Comparison of ENCODE assay signal across 19 cellular contexts in the genomic region with DNA sequence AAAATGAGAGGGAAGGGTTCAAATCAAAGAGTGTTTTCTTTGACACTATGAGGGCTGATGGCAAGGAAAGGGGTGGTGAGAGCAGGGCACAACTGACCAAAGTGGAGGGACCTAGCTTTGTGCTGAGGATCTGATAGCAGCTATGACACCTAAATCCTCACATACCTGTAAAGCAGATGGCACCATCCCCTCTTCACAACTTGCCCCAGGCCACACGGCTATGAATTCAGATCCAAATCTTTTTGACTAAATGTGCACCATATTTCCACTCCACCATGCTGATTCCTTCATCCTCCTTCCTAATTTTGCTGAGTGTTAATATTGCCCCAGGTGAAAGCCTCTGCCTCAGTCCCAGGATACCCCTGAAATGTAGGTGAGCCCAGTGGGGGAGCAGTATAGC.
DNase-seq lines count a peak whose midpoint lies in the region; ATAC-seq and TF ChIP-seq lines count a peak whose summit lies in the region.
"Had no signal": no experiment of that assay in that cellular context is flagged by ENCODE, and none has a peak within 500 bp of the region (broad histone marks: within the 10 kb centered on the region; RNA-seq: fewer than 3 reads in every experiment).

No MANE protein-coding gene starts in this region.

- H3K56ac ChIP-seq in IMR-90 (ENCODE audit: extremely low read depth, insufficient read depth, low read length): no peak overlapping the region

- no peaks in the 10 kb centered on the region; the same call in 1 of the 2 replicates for H3K27me3 ChIP-seq in IMR-90 (ENCODE audit: control insufficient read depth, insufficient read depth, low read length)
- no peaks in the 10 kb centered on the region for H3K27me3 ChIP-seq in trophoblast cell (ENCODE audit: insufficient read depth, low read length)
- H3K27me3 ChIP-seq in mammary epithelial cell (ENCODE audit: insufficient read depth, low read length): no peaks in the 10 kb centered on the region
- H3K27me3 ChIP-seq: BLaER1 treated with 17β-estradiol and CSF1 and Interleukin-3, amounts not matched to agents 10 nM and 100 nM had no signal

- no peak overlapping the region for H4K8ac ChIP-seq in IMR-90 (ENCODE audit: low read depth in 2 of 2, low read length in 2 of 2)
- no peak overlapping the region for H4K8ac ChIP-seq in trophoblast cell (ENCODE audit: low read depth, low read length)

- 88% methylated on average over 1 of the region's 1 CpG; no CpG with 5 or more reads in 1 of the 2 experiments for WGBS in IMR-90 (ENCODE audit: extremely low coverage in 2 of 2, insufficient read length in 1 of 2), 2 experiments
- no CpG with 5 or more reads among the region's 1 CpG for WGBS in trophoblast cell (ENCODE audit: extremely low coverage, insufficient coverage, insufficient read length)
- WGBS in mammary epithelial cell (ENCODE audit: low coverage, missing lambda C conversion rate): no CpG with 5 or more reads among the region's 1 CpG

- no peak overlapping the region for H4K91ac ChIP-seq in IMR-90 (ENCODE audit: insufficient read depth, low read depth, low read length)
- H4K91ac ChIP-seq in trophoblast cell (ENCODE audit: low read depth, low read length): no peak overlapping the region

- no peaks in the 10 kb centered on the region for H3K36me3 Mint-ChIP-seq in neural crest cell (ENCODE audit: low read depth)
- H3K36me3 Mint-ChIP-seq: CD8-positive, alpha-beta T cell had no signal

- 0 out of 2 replicates have a peak, but pooled peaks cover 2% of the 10 kb centered on the region for H3K9me1 ChIP-seq in IMR-90 (ENCODE audit: insufficient read depth, low read length)

- CTCF ChIA-PET in IMR-90 (lab: Yijun Ruan, JAX) (no interaction called here), mammary epithelial cell (lab: Charles Lee; ENCODE audit: low non-redundant PET) (no interaction called here)

- TF ChIP-seq POLR2A in IMR-90 (IDR thresholded peaks at IDR 0.05; ENCODE audit: low read depth, low read length): no peak

- H3K79me1 ChIP-seq in IMR-90 (ENCODE audit: low read depth in 1 of 2, low read length in 2 of 2): no peaks in the 10 kb centered on the region
- peaks cover 5% of the 10 kb centered on the region for H3K79me1 ChIP-seq in trophoblast cell (ENCODE audit: low read length)

- BruUV-seq in IMR-90 (replicated peaks; lab: Mats Ljungman, UMichigan) (no TSS peak), mammary epithelial cell (replicated peaks; lab: Mats Ljungman, UMichigan) (no TSS peak)

- H2BK12ac ChIP-seq in trophoblast cell (ENCODE audit: low read length): peak overlapping the region; percentile 45

- no peak overlapping the region for H3K9ac ChIP-seq in IMR-90 (ENCODE audit: low read depth, low read length)
- H3K9ac ChIP-seq in trophoblast cell (ENCODE audit: low read length): no peak overlapping the region
- H3K9ac ChIP-seq in mammary epithelial cell (ENCODE audit: insufficient read depth, low read length): no peak overlapping the region
- H3K9ac ChIP-seq: BLaER1 treated with 17β-estradiol and CSF1 and Interleukin-3, amounts not matched to agents 10 nM and 100 nM had no signal

- H2AK5ac ChIP-seq in IMR-90 (ENCODE audit: low read depth, low read length) (peak overlapping the region; percentile 5; the same call in 1 of the 2 replicates), trophoblast cell (ENCODE audit: low read length) (peak overlapping the region; percentile 56)

- no peak overlapping the region for H2BK120ac ChIP-seq in IMR-90 (ENCODE audit: low read depth, low read length)
- H2BK120ac ChIP-seq in trophoblast cell (ENCODE audit: insufficient read depth, low read length, poor library complexity): peak overlapping the region; percentile 14

- H3K4ac ChIP-seq in IMR-90 (ENCODE audit: low read depth, low read length) (no peak overlapping the region), trophoblast cell (ENCODE audit: low read depth, low read length) (no peak overlapping the region)

- H3K14ac ChIP-seq in IMR-90 (replicated peaks; ENCODE audit: low read depth, low read length): no peak overlapping the region
- no peak overlapping the region for H3K14ac ChIP-seq in trophoblast cell (ENCODE audit: low read length)

- no peak overlapping the region for H3K4me3 ChIP-seq in IMR-90 (ENCODE audit: insufficient read depth, low read depth, low read length)
- no peak overlapping the region for H3K4me3 ChIP-seq in trophoblast cell (ENCODE audit: low read depth, low read length)
- no peak overlapping the region for H3K4me3 ChIP-seq in mammary epithelial cell (replicated peaks in 1 of 3; ENCODE audit: insufficient read depth in 1 of 3, low read depth in 2 of 3, low read length in 3 of 3)
- H3K4me3 ChIP-seq: A549; BLaER1 treated with 17β-estradiol and CSF1 and Interleukin-3, amounts not matched to agents 10 nM and 100 nM; GM12878 had no signal

- H4K5ac ChIP-seq in IMR-90 (ENCODE audit: low read depth, low read length): peak overlapping the region; percentile 54; the same call in 1 of the 2 replicates

- no peak overlapping the region for H2AK9ac ChIP-seq in IMR-90 (replicated peaks; ENCODE audit: low read depth, low read length, poor library complexity)

- H3K27ac Mint-ChIP-seq in neural crest cell (ENCODE audit: unreplicated experiment): peak overlapping the region; percentile 2
- H3K27ac Mint-ChIP-seq: B cell; CD4-positive, alpha-beta T cell; CD8-positive, alpha-beta T cell had no signal

- TF ChIP-seq RAD21 in IMR-90 (IDR thresholded peaks at IDR 0.05; ENCODE audit: low read length): no peak

- in situ Hi-C loops in IMR-90 (cut with MboI; ENCODE audit: low sequenced_read_pairs): no loop called here
- in situ Hi-C loops in mammary epithelial cell (cut with MboI; ENCODE audit: low sequenced_read_pairs in 2 of 2): no loop called here

- H3K4me2 ChIP-seq in IMR-90 (ENCODE audit: low read depth, low read length): no peak overlapping the region
- no peak overlapping the region for H3K4me2 ChIP-seq in trophoblast cell (ENCODE audit: low read length)
- no peak overlapping the region for H3K4me2 ChIP-seq in mammary epithelial cell (ENCODE audit: insufficient read depth, low read depth, low read length)
- H3K4me2 ChIP-seq: A549; BLaER1 treated with 17β-estradiol and CSF1 and Interleukin-3, amounts not matched to agents 10 nM and 100 nM had no signal

- H3K4me1 ChIP-seq in IMR-90 (ENCODE audit: control insufficient read depth, insufficient read depth, low read length) (peaks cover 8% of the 10 kb centered on the region), trophoblast cell (ENCODE audit: control insufficient read depth in 1 of 2, insufficient read depth in 2 of 2, low read length in 2 of 2) (peaks cover 2 to 10% of the 10 kb centered on the region in 2 experiments), mammary epithelial cell (ENCODE audit: insufficient read depth, low read length) (no peaks in the 10 kb centered on the region)
- H3K4me1 ChIP-seq: BLaER1 treated with 17β-estradiol and CSF1 and Interleukin-3, amounts not matched to agents 10 nM and 100 nM; Caco-2 had no signal

- no peaks in the 10 kb centered on the region for H3K79me2 ChIP-seq in trophoblast cell (ENCODE audit: control insufficient read depth, insufficient read depth, low read length, poor library complexity)
- H3K79me2 ChIP-seq in mammary epithelial cell (ENCODE audit: insufficient read depth, low read length): no peaks in the 10 kb centered on the region

- H3K27ac ChIP-seq in IMR-90 (ENCODE audit: insufficient read depth, low read length) (no peak overlapping the region), trophoblast cell (ENCODE audit: low read depth, low read length) (no peak overlapping the region), mammary epithelial cell (ENCODE audit: insufficient read depth, low read depth, low read length) (no peak overlapping the region)
- H3K27ac ChIP-seq: 22Rv1; A549; BLaER1 treated with 17β-estradiol and CSF1 and Interleukin-3, amounts not matched to agents 10 nM and 100 nM; C4-2B had no signal

- H3K36me3 ChIP-seq in IMR-90 (ENCODE audit: control insufficient read depth, insufficient read depth, low read length) (no peaks in the 10 kb centered on the region), trophoblast cell (ENCODE audit: control insufficient read depth in 1 of 2, insufficient read depth in 2 of 2, low read length in 2 of 2) (no peaks in the 10 kb centered on the region), mammary epithelial cell (ENCODE audit: insufficient read depth, low read length) (no peaks in the 10 kb centered on the region)
- H3K36me3 ChIP-seq: BLaER1 treated with 17β-estradiol and CSF1 and Interleukin-3, amounts not matched to agents 10 nM and 100 nM had no signal

- H2BK5ac ChIP-seq in IMR-90 (ENCODE audit: low read depth, low read length, poor library complexity, severe bottlenecking): no peak overlapping the region
- H2BK5ac ChIP-seq in trophoblast cell (ENCODE audit: low read depth, low read length, poor library complexity): no peak overlapping the region

- ATAC-seq in IMR-90 (ENCODE audit: low read depth): no peak
- ATAC-seq: A549; CD8-positive, alpha-beta T cell; GM12878 had no signal

- H3K9me3 ChIP-seq in IMR-90 (ENCODE audit: control insufficient read depth, insufficient read depth, low read length) (no peaks in the 10 kb centered on the region), trophoblast cell (ENCODE audit: insufficient read depth, low read depth, low read length) (no peaks in the 10 kb centered on the region), mammary epithelial cell (replicated peaks; ENCODE audit: insufficient read depth, low read length) (no peaks in the 10 kb centered on the region)
- H3K9me3 ChIP-seq: A549; BLaER1 treated with 17β-estradiol and CSF1 and Interleukin-3, amounts not matched to agents 10 nM and 100 nM; Caco-2 had no signal

- H2AFZ ChIP-seq in IMR-90 (replicated peaks; ENCODE audit: low read length, poor library complexity): no peak overlapping the region
- no peak overlapping the region for H2AFZ ChIP-seq in trophoblast cell (ENCODE audit: insufficient read depth, low read length, poor library complexity)
- no peak overlapping the region for H2AFZ ChIP-seq in mammary epithelial cell (ENCODE audit: low read depth, low read length)

- no peak overlapping the region for H3K4me3 Mint-ChIP-seq in neural crest cell
- H3K4me3 Mint-ChIP-seq: B cell; CD4-positive, alpha-beta T cell; CD8-positive, alpha-beta T cell had no signal

- no peaks in the 10 kb centered on the region for H3K9me3 Mint-ChIP-seq in neural crest cell
- H3K9me3 Mint-ChIP-seq: CD4-positive, alpha-beta T cell; CD8-positive, alpha-beta T cell had no signal

- DNase-seq in IMR-90 (no peak), neural crest cell (ENCODE audit: low read depth, low spot score) (no peak), trophoblast cell (peak; percentile 72 to 86), superior temporal gyrus (ENCODE audit: extremely low spot score) (no peak), EL (no peak), mammary epithelial cell (no peak)
- DNase-seq: AML-193; Caco-2; Calu3; CD4-positive, alpha-beta T cell; CD8-positive, alpha-beta T cell; DMS79 treated with DMSO at 0.1 percent for 48 hours; GDM1 had no signal

- no peak for TF ChIP-seq CTCF in IMR-90 (conservative IDR thresholded peaks at IDR 0.05; ENCODE audit: low read depth, low read length)
- no peak for TF ChIP-seq CTCF in neural crest cell (conservative IDR thresholded peaks at IDR 0.05)
- TF ChIP-seq CTCF in mammary epithelial cell (conservative IDR thresholded peaks at IDR 0.05 in 1 of 2, IDR thresholded peaks at IDR 0.05 in 1 of 2; ENCODE audit: extremely low read depth in 1 of 2, insufficient read depth in 1 of 2, low read depth in 1 of 2, low read length in 2 of 2): no peak

- H3K4me1 Mint-ChIP-seq in neural crest cell: peaks cover 44% of the 10 kb centered on the region
- H3K4me1 Mint-ChIP-seq: B cell had no signal

- no peak overlapping the region for H2BK20ac ChIP-seq in IMR-90 (ENCODE audit: low read depth, low read length)

- dilution Hi-C loops in IMR-90 (cut with HindIII; ENCODE audit: low sequenced_read_pairs, unreplicated experiment): no loop called here
- dilution Hi-C loops in mammary epithelial cell (cut with HindIII; ENCODE audit: low sequenced_read_pairs): no loop called here

- POLR2A ChIA-PET in IMR-90 (lab: Charles Lee; ENCODE audit: unreplicated experiment): no interaction called here

- no peak overlapping the region for H2BK15ac ChIP-seq in IMR-90 (ENCODE audit: low read depth, low read length)

- no peak overlapping the region for H3K23ac ChIP-seq in IMR-90 (ENCODE audit: low read depth, low read length)
- no peak overlapping the region for H3K23ac ChIP-seq in trophoblast cell (ENCODE audit: low read length)

- H3K27me3 Mint-ChIP-seq in neural crest cell (ENCODE audit: low read depth): no peaks in the 10 kb centered on the region
- H3K27me3 Mint-ChIP-seq: CD4-positive, alpha-beta T cell had no signal

- H4K20me1 ChIP-seq in IMR-90 (ENCODE audit: insufficient read depth, low read length) (no peaks in the 10 kb centered on the region), mammary epithelial cell (ENCODE audit: insufficient read depth, low read length) (no peaks in the 10 kb centered on the region)
- H4K20me1 ChIP-seq: BLaER1 treated with 17β-estradiol and CSF1 and Interleukin-3, amounts not matched to agents 10 nM and 100 nM had no signal

- H3K18ac ChIP-seq in IMR-90 (ENCODE audit: low read depth, low read length): peak overlapping the region; percentile 41; the same call in 1 of the 2 replicates
- no peak overlapping the region for H3K18ac ChIP-seq in trophoblast cell (ENCODE audit: low read length)

- no peak overlapping the region for H4K12ac ChIP-seq in trophoblast cell (ENCODE audit: low read depth, low read length)

- intact Hi-C loops in IMR-90 (cut with micrococcal nuclease) (no loop called here), mammary epithelial cell (cut with micrococcal nuclease) (no loop called here)

Comparison
In these comparisons a context has a peak if more than half of its experiments do, and no peak if none do; other contexts are left out.
1. DNase-seq: peak in trophoblast cell (2 of 2); none in IMR-90 (single experiment), neural crest cell (single experiment), superior temporal gyrus (single experiment), EL (single experiment) and mammary epithelial cell (single experiment).